18 cellular contexts compared by ENCODE assay signal in genomic region chr5:109350537-109351270, GRCh38. TPM values are rescaled to one million over a fixed set of nuclear protein-coding genes. Genes with fewer than 3 reads are reported as not detected.
DNase-seq lines count a peak whose midpoint lies in the region; ATAC-seq, FAIRE-seq and TF ChIP-seq lines count a peak whose summit lies in the region.
"Had no signal": no experiment of that assay in that cellular context is flagged by ENCODE, and none has a peak within 500 bp of the region (broad histone marks: within the 10 kb centered on the region; RNA-seq: fewer than 3 reads in every experiment).

No MANE protein-coding gene starts in this region.

- no peak for TF ChIP-seq CTCF in fibroblast of the aortic adventitia (IDR thresholded peaks at IDR 0.05; ENCODE audit: insufficient read depth, low read length)

- ATAC-seq in HG02798 (IDR thresholded peaks at IDR 0.05; ENCODE audit: poor library complexity, unreplicated experiment) (no peak), HG03108 (IDR thresholded peaks at IDR 0.05; ENCODE audit: unreplicated experiment) (no peak)
- ATAC-seq: SK-N-SH treated with all-trans-retinoic acid at 6 μM for 48 hours had no signal

- DNase-seq in ACHN (peak; percentile 10), H54 (ENCODE audit: insufficient read length, low spot score) (no peak), astrocyte of the hippocampus (ENCODE audit: low read depth, low spot score) (peak; percentile 48), fibroblast of the aortic adventitia (ENCODE audit: low read depth) (peak; percentile 46), SHP77 (lab: John Stamatoyannopoulos, UW) (no peak)
- no peak for DNase-seq in activated CD4-positive, alpha-beta T cell treated with anti-CD3 and anti-CD28 coated beads for 48 hours
- DNase-seq: DMS 273 treated with DMSO at 0.1 percent for 48 hours, H7, KBM-7, NCI-H1092 treated with DMSO at 0.1 percent for 48 hours, NCI-H1694 treated with DMSO at 0.1 percent for 48 hours, NCI-H446, PC-9, Right ventricle myocardium superior had no signal

- in situ Hi-C loops in ACHN (cut with HindIII; ENCODE audit: low pct_ligation_motif_present, low pct_unique_long_range_greater_than_20kb, low sequenced_read_pairs): no loop called here

- no peak overlapping the region for H3K4me3 ChIP-seq in fibroblast of the aortic adventitia (ENCODE audit: low read depth, low read length)
- H3K4me3 ChIP-seq: BLaER1, PC-9 had no signal

- peak; percentile 27 for FAIRE-seq in H54 (lab: Jason Lieb, UNC)

- TF ChIP-seq POLR2A in H54 (IDR thresholded peaks at IDR 0.05; ENCODE audit: low read depth, low read length): no peak

RNA-seq across cellular contexts. Expression of gene PJA2, which starts 59.1 kb away (rescaled TPM):
- 112 and 124 TPM in 2 replicates for total RNA-seq in fibroblast of the aortic adventitia (ENCODE audit: low replicate concordance)

Comparison
In these comparisons a context has a peak if more than half of its experiments do, and no peak if none do; other contexts are left out.
1. DNase-seq: peak in ACHN (single experiment), astrocyte of the hippocampus (single experiment) and fibroblast of the aortic adventitia (single experiment); none in H54 (single experiment), SHP77 (0 of 2) and activated CD4-positive, alpha-beta T cell treated with anti-CD3 and anti-CD28 coated beads for 48 hours (single experiment).